8 cellular contexts compared by ENCODE assay signal in the genomic region with DNA sequence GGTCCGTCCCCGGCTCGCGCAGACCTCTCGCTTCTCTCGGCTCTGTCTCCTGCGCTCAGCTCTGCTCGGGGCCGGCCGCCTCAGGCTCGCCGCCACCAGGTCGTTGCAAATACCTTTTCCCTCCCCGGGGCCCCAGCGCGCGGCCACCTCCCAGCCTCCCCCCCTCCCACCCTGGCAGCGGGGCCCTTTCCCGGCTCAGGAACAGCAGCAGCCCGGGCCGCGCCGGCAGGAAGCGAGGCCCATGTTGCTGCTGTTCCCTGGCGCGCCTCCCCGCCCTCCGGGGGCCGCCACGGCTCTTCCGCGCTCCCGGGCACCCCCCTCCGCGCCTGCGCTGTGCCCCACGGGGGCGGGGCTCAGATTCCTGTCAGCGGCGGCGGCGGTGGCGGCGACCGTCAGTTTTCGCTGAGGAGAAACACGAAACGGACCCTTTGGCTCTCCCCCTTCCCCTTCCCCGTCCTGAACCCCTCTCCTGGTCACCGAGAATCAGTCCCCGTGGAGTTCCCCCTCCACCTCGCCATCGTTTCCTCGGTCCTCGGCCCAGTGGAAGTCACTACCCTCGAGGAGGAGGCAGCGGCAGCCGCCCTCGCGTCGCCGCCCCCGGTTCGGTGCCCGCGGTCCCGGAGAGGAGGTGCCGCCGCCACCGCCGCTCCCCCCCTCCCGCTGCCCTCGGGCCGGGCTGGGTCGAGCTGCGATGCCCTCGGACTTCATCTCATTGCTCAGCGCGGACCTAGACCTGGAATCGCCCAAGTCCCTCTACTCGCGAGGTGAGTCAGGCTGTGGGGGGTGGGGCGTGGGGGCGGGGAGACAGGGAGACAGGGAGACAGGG. TPM values are rescaled to one million over a fixed set of nuclear protein-coding genes. Genes with fewer than 3 reads are reported as not detected.
DNase-seq lines count a peak whose midpoint lies in the region; ATAC-seq and TF ChIP-seq lines count a peak whose summit lies in the region.

A gene with protein sequence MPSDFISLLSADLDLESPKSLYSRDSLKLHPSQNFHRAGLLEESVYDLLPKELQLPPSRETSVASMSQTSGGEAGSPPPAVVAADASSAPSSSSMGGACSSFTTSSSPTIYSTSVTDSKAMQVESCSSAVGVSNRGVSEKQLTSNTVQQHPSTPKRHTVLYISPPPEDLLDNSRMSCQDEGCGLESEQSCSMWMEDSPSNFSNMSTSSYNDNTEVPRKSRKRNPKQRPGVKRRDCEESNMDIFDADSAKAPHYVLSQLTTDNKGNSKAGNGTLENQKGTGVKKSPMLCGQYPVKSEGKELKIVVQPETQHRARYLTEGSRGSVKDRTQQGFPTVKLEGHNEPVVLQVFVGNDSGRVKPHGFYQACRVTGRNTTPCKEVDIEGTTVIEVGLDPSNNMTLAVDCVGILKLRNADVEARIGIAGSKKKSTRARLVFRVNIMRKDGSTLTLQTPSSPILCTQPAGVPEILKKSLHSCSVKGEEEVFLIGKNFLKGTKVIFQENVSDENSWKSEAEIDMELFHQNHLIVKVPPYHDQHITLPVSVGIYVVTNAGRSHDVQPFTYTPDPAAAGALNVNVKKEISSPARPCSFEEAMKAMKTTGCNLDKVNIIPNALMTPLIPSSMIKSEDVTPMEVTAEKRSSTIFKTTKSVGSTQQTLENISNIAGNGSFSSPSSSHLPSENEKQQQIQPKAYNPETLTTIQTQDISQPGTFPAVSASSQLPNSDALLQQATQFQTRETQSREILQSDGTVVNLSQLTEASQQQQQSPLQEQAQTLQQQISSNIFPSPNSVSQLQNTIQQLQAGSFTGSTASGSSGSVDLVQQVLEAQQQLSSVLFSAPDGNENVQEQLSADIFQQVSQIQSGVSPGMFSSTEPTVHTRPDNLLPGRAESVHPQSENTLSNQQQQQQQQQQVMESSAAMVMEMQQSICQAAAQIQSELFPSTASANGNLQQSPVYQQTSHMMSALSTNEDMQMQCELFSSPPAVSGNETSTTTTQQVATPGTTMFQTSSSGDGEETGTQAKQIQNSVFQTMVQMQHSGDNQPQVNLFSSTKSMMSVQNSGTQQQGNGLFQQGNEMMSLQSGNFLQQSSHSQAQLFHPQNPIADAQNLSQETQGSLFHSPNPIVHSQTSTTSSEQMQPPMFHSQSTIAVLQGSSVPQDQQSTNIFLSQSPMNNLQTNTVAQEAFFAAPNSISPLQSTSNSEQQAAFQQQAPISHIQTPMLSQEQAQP (N-terminal part only) (plus strand): TSS at position 356 of the 826 bp plus-strand sequence. CDS start 336 bp downstream, at position 692.

- no peaks in the 10 kb centered on the region for H3K27me3 Mint-ChIP-seq in activated T-cell treated with anti-CD3 and anti-CD28 coated beads, Interleukin-2, amount 50 U/mL, for 72 hours (ENCODE audit: low read depth)

- peak; percentile 69 to 92 for TF ChIP-seq POLR2A in Peyer's patch (IDR thresholded peaks at IDR 0.05)
- TF ChIP-seq POLR2A in esophagus muscularis mucosa (IDR thresholded peaks at IDR 0.05; ENCODE audit: low read depth) = peak; percentile 82

- H3K4me3 Mint-ChIP-seq in activated T-cell treated with anti-CD3 and anti-CD28 coated beads, Interleukin-2, amount 50 U/mL, for 72 hours = peak within 1 kb of the TSS; percentile 99 to 100

- H3K9ac ChIP-seq in KMS-11 = peak within 1 kb of the TSS; percentile 66

- peaks cover 9 to 29% of the 10 kb centered on the region in 2 donors for H3K36me3 Mint-ChIP-seq in activated T-cell treated with anti-CD3 and anti-CD28 coated beads, Interleukin-2, amount 50 U/mL, for 72 hours (ENCODE audit: insufficient read depth in 2 of 2)

- DNase-seq in COLO829 (ENCODE audit: low spot score) (peak; percentile 50), Peyer's patch (peak; percentile 88 to 96 (median 94)), esophagus muscularis mucosa (ENCODE audit: extremely low spot score) (peak; percentile 96), myocyte (ENCODE audit: low read depth) (peak; percentile 85)
- DNase-seq in activated T-cell treated with anti-CD3 and anti-CD28 coated beads, Interleukin-2, amount 50 U/mL, for 72 hours = peak; percentile 88 to 98
- DNase-seq in stimulated activated CD8-positive, alpha-beta memory T cell treated with anti-CD3 and anti-CD28 coated beads, Interleukin-7, amount 100 ng/mL, for 4 hours (ENCODE audit: low read depth in 2 of 2) = peak; percentile 72 to 85

- H3K4me2 ChIP-seq in KMS-11 = peak within 1 kb of the TSS; percentile 84

- H3K27ac Mint-ChIP-seq in activated T-cell treated with anti-CD3 and anti-CD28 coated beads, Interleukin-2, amount 50 U/mL, for 72 hours = peak within 1 kb of the TSS; percentile 99

- H3K4me1 ChIP-seq in KMS-11 (ENCODE audit: low read depth, poor library complexity, severe bottlenecking) = peaks cover 63% of the 10 kb centered on the region
- peaks cover 0 to 41% (median 4%) of the 10 kb centered on the region in 4 donors for H3K4me1 ChIP-seq in Peyer's patch
- peaks cover 28 to 55% (median 50%) of the 10 kb centered on the region in 4 donors for H3K4me1 ChIP-seq in esophagus muscularis mucosa

- H3K27ac ChIP-seq in KMS-11 (peak within 1 kb of the TSS; percentile 84), Peyer's patch (peak within 1 kb of the TSS; percentile 97 to 99 (median 98)), esophagus muscularis mucosa (replicated peaks in 1 of 4) (peak within 1 kb of the TSS; percentile 98 to 99 (median 99))

- H3K36me3 ChIP-seq in KMS-11 (ENCODE audit: insufficient read depth) (no peaks in the 10 kb centered on the region), Peyer's patch (no peaks in the 10 kb centered on the region), esophagus muscularis mucosa (no peaks in the 10 kb centered on the region)

- no peak for TF ChIP-seq EP300 in esophagus muscularis mucosa (IDR thresholded peaks at IDR 0.05)

- H3K27me3 ChIP-seq in KMS-11 (ENCODE audit: insufficient read depth, low read depth) (no peaks in the 10 kb centered on the region), Peyer's patch (no peaks in the 10 kb centered on the region), esophagus muscularis mucosa (no peaks in the 10 kb centered on the region)

- H3K9me3 ChIP-seq in Peyer's patch = no peaks in the 10 kb centered on the region
- no peaks in the 10 kb centered on the region for H3K9me3 ChIP-seq in esophagus muscularis mucosa

- H2AFZ ChIP-seq in KMS-11 (ENCODE audit: low read depth) = peak within 1 kb of the TSS; percentile 80

- intact Hi-C loops in esophagus muscularis mucosa (cut with DNase I) = loop anchor here (5.0 to 10.0 kb wide), 3 partner anchors 141 to 189 kb away; a partner anchor contains a TSS

- no peak for TF ChIP-seq CTCF in KMS-11 (conservative IDR thresholded peaks at IDR 0.05; ENCODE audit: low read depth, low read length)
- TF ChIP-seq CTCF in Peyer's patch (IDR thresholded peaks at IDR 0.05) = no peak
- TF ChIP-seq CTCF in esophagus muscularis mucosa (IDR thresholded peaks at IDR 0.05) = peak in 1 of 3 experiments; percentile 10

- 0% methylated on average over 31 of the region's 84 CpGs for WGBS in esophagus muscularis mucosa

- H3K4me3 ChIP-seq in KMS-11 (IDR thresholded peaks at IDR 0.05; ENCODE audit: insufficient read depth, low read depth, low read length) (no peak within 1 kb of the TSS), Peyer's patch (peak within 1 kb of the TSS; percentile 89 to 95 (median 92)), esophagus muscularis mucosa (peak within 1 kb of the TSS; percentile 71 to 98 (median 92))

- no peaks in the 10 kb centered on the region for H3K9me3 Mint-ChIP-seq in activated T-cell treated with anti-CD3 and anti-CD28 coated beads, Interleukin-2, amount 50 U/mL, for 72 hours

- H4K20me1 ChIP-seq in KMS-11 (ENCODE audit: insufficient read depth) = no peaks in the 10 kb centered on the region

- peaks cover 42% of the 10 kb centered on the region for H3K79me2 ChIP-seq in KMS-11 (ENCODE audit: insufficient read depth, low read depth)

- peak; percentile 31 for ATAC-seq in GM21529 (IDR thresholded peaks at IDR 0.05; ENCODE audit: unreplicated experiment)
- peak; percentile 33 to 53 for ATAC-seq in activated T-cell treated with anti-CD3 and anti-CD28 coated beads, Interleukin-2, amount 50 U/mL, for 72 hours (replicated peaks in 1 of 2)

- H3K4me1 Mint-ChIP-seq in activated T-cell treated with anti-CD3 and anti-CD28 coated beads, Interleukin-2, amount 50 U/mL, for 72 hours (ENCODE audit: low read depth) = peaks cover 57% of the 10 kb centered on the region

RNA-seq across cellular contexts. Expression of the gene that starts here (rescaled TPM):
- total RNA-seq in Peyer's patch (10 to 100 TPM; 40.5 to 93.3 (median 66.8) TPM), esophagus muscularis mucosa (10 to 100 TPM; 47.1 to 68.4 (median 59.6) TPM), myocyte (23.6 and 35.2 TPM in 2 replicates)
- 10 to 100 TPM; 87.1 to 94.6 TPM for total RNA-seq in activated T-cell treated with anti-CD3 and anti-CD28 coated beads, Interleukin-2, amount 50 U/mL, for 72 hours
- polyA plus RNA-seq in myocyte (2012) = 21.9 TPM
